22 cellular contexts compared by ENCODE assay signal in the genomic region with DNA sequence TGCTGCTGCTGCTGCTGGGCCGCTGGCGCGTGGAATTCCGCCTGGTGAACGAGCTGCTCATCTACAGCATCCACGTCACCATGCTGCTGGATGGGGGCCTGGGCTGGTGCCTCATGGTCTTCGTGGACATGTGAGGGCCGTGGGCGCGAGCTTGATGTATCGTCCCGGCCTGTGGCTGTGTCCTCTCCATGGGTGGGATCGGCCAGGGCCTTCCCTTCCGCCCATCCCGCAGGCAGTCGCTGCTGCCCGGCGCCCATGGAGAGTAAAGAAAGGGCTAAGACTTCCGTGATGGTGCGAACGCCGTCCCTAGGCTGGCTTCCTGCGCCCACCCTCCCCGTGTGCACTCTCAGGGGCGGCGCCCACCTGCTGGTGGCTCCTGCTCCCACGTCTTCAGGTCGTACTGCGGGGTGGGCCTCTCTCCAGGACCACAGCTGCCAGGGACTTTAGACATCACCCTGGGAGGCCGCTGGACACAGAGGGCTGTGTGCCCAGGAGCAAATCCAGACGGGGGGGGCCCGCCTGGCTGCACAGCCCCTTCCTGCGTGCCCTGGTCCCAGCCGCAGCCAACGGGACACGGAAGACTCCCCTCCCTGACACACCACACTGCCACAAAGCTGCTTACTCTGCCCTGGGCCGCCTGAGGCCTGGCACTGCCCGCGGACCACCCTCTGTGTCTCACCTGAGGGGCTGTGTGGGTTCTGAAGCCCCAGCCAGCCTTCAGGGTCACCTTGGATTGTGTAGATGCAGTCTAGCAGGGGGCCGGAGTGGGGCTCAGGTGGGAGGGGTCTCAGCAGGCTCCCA.
A peak's percentile ranks its signal among the peaks of the same experiment; 100 is the strongest.
DNase-seq lines count a peak whose midpoint lies in the region; ATAC-seq and TF ChIP-seq lines count a peak whose summit lies in the region.
"Had no signal": no experiment of that assay in that cellular context is flagged by ENCODE, and none has a peak within 500 bp of the region (broad histone marks: within the 10 kb centered on the region; RNA-seq: fewer than 3 reads in every experiment).

No MANE protein-coding gene starts in this region.

- no peak overlapping the region for H2BK120ac ChIP-seq in mesenchymal stem cell (ENCODE audit: low read depth, low read length)
- H2BK120ac ChIP-seq in H9 (ENCODE audit: low read depth, low read length, poor library complexity, severe bottlenecking): no peak overlapping the region

- H4K20me1 ChIP-seq in H9 (ENCODE audit: control insufficient read depth, insufficient read depth, insufficient read length): no peaks in the 10 kb centered on the region
- H4K20me1 ChIP-seq: BLaER1 treated with 17β-estradiol and CSF1 and Interleukin-3, amounts not matched to agents 10 nM and 100 nM had no signal

- peaks cover 0 to 11% of the 10 kb centered on the region in 2 experiments for H3K36me3 ChIP-seq in mesenchymal stem cell (ENCODE audit: control insufficient read depth in 1 of 2, insufficient read depth in 2 of 2, low read depth in 1 of 2, low read length in 2 of 2)
- H3K36me3 ChIP-seq: BLaER1 treated with 17β-estradiol and CSF1 and Interleukin-3, amounts not matched to agents 10 nM and 100 nM had no signal

- 92% methylated on average over 35 of the region's 40 CpGs for WGBS in mesenchymal stem cell
- no CpG with 5 or more reads among the region's 40 CpGs for WGBS in H9 (ENCODE audit: extremely low coverage, insufficient read length, low lambda C conversion rate)

- no peak overlapping the region for H2BK15ac ChIP-seq in mesenchymal stem cell (ENCODE audit: low read depth, poor library complexity, severe bottlenecking)
- no peak overlapping the region for H2BK15ac ChIP-seq in H9 (ENCODE audit: low read depth, low read length)

- H3K23ac ChIP-seq in mesenchymal stem cell (ENCODE audit: low read length in 2 of 2) (no peak overlapping the region), H9 (ENCODE audit: insufficient read length, low read depth, low read length) (no peak overlapping the region)

- H3K18ac ChIP-seq in mesenchymal stem cell (ENCODE audit: low read depth in 1 of 2, low read length in 2 of 2) (no peak overlapping the region), H9 (ENCODE audit: insufficient read length, low read depth, low read length) (no peak overlapping the region)

- H3K9me3 ChIP-seq in mesenchymal stem cell (ENCODE audit: control insufficient read depth, low read length): no peaks in the 10 kb centered on the region
- no peaks in the 10 kb centered on the region for H3K9me3 ChIP-seq in H9 (ENCODE audit: control insufficient read depth, low read depth, low read length)

- no peaks in the 10 kb centered on the region for H3K79me2 ChIP-seq in H9 (ENCODE audit: insufficient read depth, low read length)

- no peaks in the 10 kb centered on the region for H3K23me2 ChIP-seq in H9 (ENCODE audit: insufficient read length, low read depth, low read length, poor library complexity, severe bottlenecking)

- H3K4me1 ChIP-seq in mesenchymal stem cell (ENCODE audit: control insufficient read depth, insufficient read depth, low read depth, low read length) (no peaks in the 10 kb centered on the region), H9 (ENCODE audit: insufficient read depth, low read length) (no peaks in the 10 kb centered on the region)
- H3K4me1 ChIP-seq: BLaER1 treated with 17β-estradiol and CSF1 and Interleukin-3, amounts not matched to agents 10 nM and 100 nM had no signal

- intact Hi-C loops in cardiac septum (cut with DNase I) (no loop called here), left ventricle myocardium superior (cut with micrococcal nuclease) (no loop called here)

- H3K27ac ChIP-seq in mesenchymal stem cell (ENCODE audit: low read length, poor library complexity, severe bottlenecking) (no peak overlapping the region), H9 (ENCODE audit: insufficient read length, low read depth, low read length) (no peak overlapping the region)
- H3K27ac ChIP-seq: BLaER1 treated with 17β-estradiol and CSF1 and Interleukin-3, amounts not matched to agents 10 nM and 100 nM; RWPE1 had no signal

- H3T11ph ChIP-seq in H9 (ENCODE audit: low read length): no peak overlapping the region

- H2BK12ac ChIP-seq in mesenchymal stem cell (ENCODE audit: low read length in 2 of 2) (no peak overlapping the region), H9 (ENCODE audit: insufficient read length, low read depth, low read length) (no peak overlapping the region)

- H3K36me3 Mint-ChIP-seq in stimulated activated effector memory CD8-positive, alpha-beta T cell treated with anti-CD3 and anti-CD28 coated beads, Interleukin-12 subunit alpha, Interleukin-12 subunit beta, amount 100 ng/mL, for 72 hours: no peaks in the 10 kb centered on the region
- H3K36me3 Mint-ChIP-seq in H9 (ENCODE audit: insufficient read depth in 1 of 3, low read depth in 3 of 3): peaks cover 0 to 5% (median 5%) of the 10 kb centered on the region in 3 experiments; a peak in 3 of 7 replicates

- DNase-seq in cardiac septum (ENCODE audit: low spot score) (peak; percentile 62), left ventricle myocardium superior (no peak), mesenchymal stem cell (no peak), AG20443 (ENCODE audit: low spot score) (no peak), H9 (no peak)
- no peak for DNase-seq in stimulated activated effector memory CD8-positive, alpha-beta T cell treated with anti-CD3 and anti-CD28 coated beads, Interleukin-12 subunit alpha, Interleukin-12 subunit beta, amount 100 ng/mL, for 72 hours (ENCODE audit: low spot score in 2 of 2)
- DNase-seq: CD4-positive, alpha-beta T cell; Karpas-422; NCI-H1092; NCI-H1417 treated with DMSO at 0.1 percent for 48 hours; NCI-H187; NCI-H2081 treated with DMSO at 0.1 percent for 48 hours; NCI-H2171; NCI-H226; NCI-H510A; NCI-H69; SHP77 treated with DMSO at 0.1 percent for 48 hours had no signal

- no peak overlapping the region for H2BK20ac ChIP-seq in H9 (ENCODE audit: low read depth, low read length, poor library complexity, severe bottlenecking)

- H2AFZ ChIP-seq in mesenchymal stem cell (ENCODE audit: low read depth, low read length): no peak overlapping the region
- no peak overlapping the region for H2AFZ ChIP-seq in H9 (ENCODE audit: low read length)

- no peak overlapping the region for H3K4me3 ChIP-seq in mesenchymal stem cell (ENCODE audit: insufficient read depth in 1 of 2, low read depth in 1 of 2, low read length in 2 of 2)
- H3K4me3 ChIP-seq: BLaER1 treated with 17β-estradiol and CSF1 and Interleukin-3, amounts not matched to agents 10 nM and 100 nM had no signal

- H3K9me3 Mint-ChIP-seq in stimulated activated effector memory CD8-positive, alpha-beta T cell treated with anti-CD3 and anti-CD28 coated beads, Interleukin-12 subunit alpha, Interleukin-12 subunit beta, amount 100 ng/mL, for 72 hours: no peaks in the 10 kb centered on the region
- peaks cover 4 to 6% of the 10 kb centered on the region in 2 experiments; a peak in 4 of 5 replicates for H3K9me3 Mint-ChIP-seq in H9
- H3K9me3 Mint-ChIP-seq: CD4-positive, alpha-beta T cell had no signal

- TF ChIP-seq CTCF in H9 (conservative IDR thresholded peaks at IDR 0.05): no peak

- H3K9ac ChIP-seq in mesenchymal stem cell (ENCODE audit: low read length) (no peak overlapping the region), H9 (ENCODE audit: extremely low read depth, insufficient read length, low read length) (no peak overlapping the region)
- H3K9ac ChIP-seq: BLaER1 treated with 17β-estradiol and CSF1 and Interleukin-3, amounts not matched to agents 10 nM and 100 nM had no signal

- H3K4me3 Mint-ChIP-seq in stimulated activated effector memory CD8-positive, alpha-beta T cell treated with anti-CD3 and anti-CD28 coated beads, Interleukin-12 subunit alpha, Interleukin-12 subunit beta, amount 100 ng/mL, for 72 hours: no peak overlapping the region
- no peak overlapping the region for H3K4me3 Mint-ChIP-seq in H9
- H3K4me3 Mint-ChIP-seq: CD4-positive, alpha-beta T cell had no signal

- H3K79me1 ChIP-seq in mesenchymal stem cell (replicated peaks; ENCODE audit: low read length, poor library complexity, severe bottlenecking): no peaks in the 10 kb centered on the region
- H3K79me1 ChIP-seq in H9 (ENCODE audit: insufficient read depth, low read depth, low read length, poor library complexity, severe bottlenecking): no peaks in the 10 kb centered on the region

- no peak overlapping the region for H3K56ac ChIP-seq in H9 (ENCODE audit: insufficient read length, low read depth, low read length)

- H3K14ac ChIP-seq in mesenchymal stem cell (ENCODE audit: low read length in 2 of 2) (no peak overlapping the region), H9 (ENCODE audit: insufficient read depth, low read length) (no peak overlapping the region)

- peak overlapping the region; percentile 68 for H4K91ac ChIP-seq in mesenchymal stem cell (ENCODE audit: low read length)
- H4K91ac ChIP-seq in H9 (ENCODE audit: insufficient read length, low read depth, low read length): no peak overlapping the region

- H4K8ac ChIP-seq in mesenchymal stem cell (ENCODE audit: low read length) (peak overlapping the region; percentile 2), H9 (replicated peaks; ENCODE audit: insufficient read length, low read depth, low read length) (no peak overlapping the region)

- no peak overlapping the region for H2BK5ac ChIP-seq in mesenchymal stem cell (ENCODE audit: low read depth, low read length, poor library complexity, severe bottlenecking)
- H2BK5ac ChIP-seq in H9 (ENCODE audit: insufficient read length, low read length): no peak overlapping the region

- no peak overlapping the region for H3K27ac Mint-ChIP-seq in stimulated activated effector memory CD8-positive, alpha-beta T cell treated with anti-CD3 and anti-CD28 coated beads, Interleukin-12 subunit alpha, Interleukin-12 subunit beta, amount 100 ng/mL, for 72 hours
- H3K27ac Mint-ChIP-seq in H9: no peak overlapping the region; a peak in 1 of 7 replicates
- H3K27ac Mint-ChIP-seq: CD4-positive, alpha-beta T cell had no signal

- H3K4me2 ChIP-seq in mesenchymal stem cell (ENCODE audit: low read length, poor library complexity, severe bottlenecking) (no peak overlapping the region), H9 (ENCODE audit: insufficient read depth, insufficient read length, low read length) (no peak overlapping the region)
- H3K4me2 ChIP-seq: BLaER1 treated with 17β-estradiol and CSF1 and Interleukin-3, amounts not matched to agents 10 nM and 100 nM had no signal

- H3K27me3 ChIP-seq in mesenchymal stem cell (ENCODE audit: control insufficient read depth in 1 of 2, insufficient read depth in 1 of 2, low read length in 2 of 2): peaks cover 0 to 4% of the 10 kb centered on the region in 2 experiments
- H3K27me3 ChIP-seq in H9 (ENCODE audit: insufficient read depth, low read length): no peaks in the 10 kb centered on the region

- H2AK5ac ChIP-seq in mesenchymal stem cell (ENCODE audit: low read length, severe bottlenecking) (no peak overlapping the region), H9 (ENCODE audit: insufficient read length, low read length) (no peak overlapping the region)

- peaks cover 5% of the 10 kb centered on the region for H3K4me1 Mint-ChIP-seq in stimulated activated effector memory CD8-positive, alpha-beta T cell treated with anti-CD3 and anti-CD28 coated beads, Interleukin-12 subunit alpha, Interleukin-12 subunit beta, amount 100 ng/mL, for 72 hours
- no peaks in the 10 kb centered on the region for H3K4me1 Mint-ChIP-seq in H9

- H4K5ac ChIP-seq in H9 (ENCODE audit: insufficient read length, low read depth, low read length): no peak overlapping the region

- ATAC-seq in left ventricle myocardium superior (no peak), GM18870 (IDR thresholded peaks at IDR 0.05; ENCODE audit: unreplicated experiment) (no peak)
- peak; percentile 26 for ATAC-seq in stimulated activated effector memory CD8-positive, alpha-beta T cell treated with anti-CD3 and anti-CD28 coated beads, Interleukin-12 subunit alpha, Interleukin-12 subunit beta, amount 100 ng/mL, for 72 hours
- ATAC-seq: HepG2, Panc1 had no signal

- no peak overlapping the region for H3K4ac ChIP-seq in mesenchymal stem cell (ENCODE audit: low read depth in 1 of 2, low read length in 2 of 2)
- no peak overlapping the region for H3K4ac ChIP-seq in H9 (ENCODE audit: low read depth, low read length)

- H3K27me3 Mint-ChIP-seq in H9 (ENCODE audit: low read depth): no peaks in the 10 kb centered on the region
